ENCODE assay signal across 22 cellular contexts in the genomic region with DNA sequence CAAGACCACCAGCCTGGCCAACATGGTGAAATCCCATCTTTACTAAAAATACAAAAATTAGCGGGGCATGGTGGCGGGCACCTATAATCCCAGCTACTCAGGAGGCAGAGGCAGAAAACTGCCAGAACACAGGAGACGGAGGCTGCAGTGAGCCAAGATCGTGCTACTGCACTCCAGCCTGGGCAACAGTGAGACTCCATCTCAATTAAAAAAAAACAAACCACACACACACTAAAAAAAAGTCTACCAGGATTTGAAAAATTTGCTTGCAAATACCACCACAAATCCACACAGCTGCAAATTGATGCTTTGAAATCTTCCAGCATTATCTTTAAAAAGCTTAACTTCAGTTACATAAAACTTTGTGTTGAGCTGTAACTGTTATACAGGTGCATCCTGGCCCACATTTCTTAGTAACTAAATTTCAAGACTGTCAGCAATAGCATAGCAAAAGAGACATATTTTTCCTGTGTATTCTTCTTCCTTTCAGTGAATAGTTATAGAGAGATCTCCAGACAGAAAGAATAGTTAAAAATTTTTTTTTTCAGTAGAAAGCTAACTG. TPM values are rescaled to one million over a fixed set of nuclear protein-coding genes. Genes with fewer than 3 reads are reported as not detected.
DNase-seq lines count a peak whose midpoint lies in the region; ATAC-seq and TF ChIP-seq lines count a peak whose summit lies in the region.
"Had no signal": no experiment of that assay in that cellular context is flagged by ENCODE, and none has a peak within 500 bp of the region (broad histone marks: within the 10 kb centered on the region; RNA-seq: fewer than 3 reads in every experiment).

No MANE protein-coding gene starts in this region.

- intact Hi-C loops in activated T-helper 1 cell treated with anti-CD3 and anti-CD28 coated beads, Interleukin-12 subunit alpha, Interleukin-12 subunit beta, Interleukin-2, Interleukin-4 antibody, amounts not matched to agents 30 ng/mL and 10 ng/mL and 1 ng/mL, durations not matched to agents 14 hours and 24 hours and 36 hours (cut with micrococcal nuclease), result no loop called here
- intact Hi-C loops in esophagus muscularis mucosa (cut with DNase I), result loop anchor here (10.0 kb wide), 1 partner anchor 147 kb away; a partner anchor contains a TSS

- ATAC-seq in activated CD8-positive, alpha-beta memory T cell treated with anti-CD3 and anti-CD28 coated beads, Interleukin-2, amount 10 ng/mL, durations not matched to agents 7 days and 5 days, result no peak
- ATAC-seq in naive thymus-derived CD8-positive, alpha-beta T cell, result no peak
- ATAC-seq: gastroesophageal sphincter, lower lobe of right lung had no signal

- no peak overlapping the region for H3K27ac ChIP-seq in CD8-positive, alpha-beta memory T cell (ENCODE audit: low read depth, low read length)
- no peak overlapping the region for H3K27ac ChIP-seq in esophagus muscularis mucosa (replicated peaks in 1 of 4)
- H3K27ac ChIP-seq: ascending aorta, gastroesophageal sphincter, HL-60, lower lobe of right lung, spleen, uterus had no signal

- TF ChIP-seq CTCF in esophagus muscularis mucosa (IDR thresholded peaks at IDR 0.05), result no peak

- CTCF ChIA-PET in activated CD8-positive, alpha-beta memory T cell treated with anti-CD3 and anti-CD28 coated beads, Interleukin-2, amount 10 ng/mL, durations not matched to agents 7 days and 5 days (lab: Charles Lee), result interaction anchor here (1.4 to 3.5 kb wide), 2 partner anchors 11 to 138 kb away, joined by 3 to 15 read pairs; no protein-coding TSS in a partner anchor
- CTCF ChIA-PET in CD8-positive, alpha-beta memory T cell (lab: Charles Lee), result interaction anchor here (1.6 to 2.2 kb wide), 3 partner anchors 9 to 141 kb away, joined by 3 to 9 read pairs (median 9); no protein-coding TSS in a partner anchor

- H3K27ac Mint-ChIP-seq in activated CD8-positive, alpha-beta memory T cell treated with anti-CD3 and anti-CD28 coated beads, Interleukin-2, amount 10 ng/mL, durations not matched to agents 7 days and 5 days, result peak overlapping the region; percentile 29
- peak overlapping the region in 3 of 8 donors; percentile 2 to 82 (median 38) for H3K27ac Mint-ChIP-seq in CD8-positive, alpha-beta memory T cell
- H3K27ac Mint-ChIP-seq in activated T-helper 1 cell treated with anti-CD3 and anti-CD28 coated beads, Interleukin-12 subunit alpha, Interleukin-12 subunit beta, Interleukin-2, Interleukin-4 antibody, amounts not matched to agents 30 ng/mL and 10 ng/mL and 1 ng/mL, durations not matched to agents 14 hours and 24 hours and 36 hours, result peak overlapping the region; percentile 48
- H3K27ac Mint-ChIP-seq in naive thymus-derived CD8-positive, alpha-beta T cell, result peak overlapping the region in 6 of 10 donors; percentile 39 to 83 (median 64)

- peaks cover 56% of the 10 kb centered on the region for H3K36me3 Mint-ChIP-seq in activated CD8-positive, alpha-beta memory T cell treated with anti-CD3 and anti-CD28 coated beads, Interleukin-2, amount 10 ng/mL, durations not matched to agents 7 days and 5 days
- peaks cover 6 to 79% (median 20%) of the 10 kb centered on the region in 3 donors for H3K36me3 Mint-ChIP-seq in CD8-positive, alpha-beta memory T cell
- peaks cover 58% of the 10 kb centered on the region for H3K36me3 Mint-ChIP-seq in activated T-helper 1 cell treated with anti-CD3 and anti-CD28 coated beads, Interleukin-12 subunit alpha, Interleukin-12 subunit beta, Interleukin-2, Interleukin-4 antibody, amounts not matched to agents 30 ng/mL and 10 ng/mL and 1 ng/mL, durations not matched to agents 14 hours and 24 hours and 36 hours (ENCODE audit: low read depth)
- H3K36me3 Mint-ChIP-seq in naive thymus-derived CD8-positive, alpha-beta T cell, result peaks cover 6 to 84% (median 38%) of the 10 kb centered on the region in 3 donors

- H3K4me3 Mint-ChIP-seq in activated CD8-positive, alpha-beta memory T cell treated with anti-CD3 and anti-CD28 coated beads, Interleukin-2, amount 10 ng/mL, durations not matched to agents 7 days and 5 days, result no peak overlapping the region
- H3K4me3 Mint-ChIP-seq in CD8-positive, alpha-beta memory T cell, result peak overlapping the region in 6 of 7 donors; percentile 9 to 60 (median 22)
- peak overlapping the region; percentile 42 for H3K4me3 Mint-ChIP-seq in activated T-helper 1 cell treated with anti-CD3 and anti-CD28 coated beads, Interleukin-12 subunit alpha, Interleukin-12 subunit beta, Interleukin-2, Interleukin-4 antibody, amounts not matched to agents 30 ng/mL and 10 ng/mL and 1 ng/mL, durations not matched to agents 14 hours and 24 hours and 36 hours
- H3K4me3 Mint-ChIP-seq in naive thymus-derived CD8-positive, alpha-beta T cell, result peak overlapping the region; percentile 16 to 77 (median 55)

- H3K9me3 ChIP-seq in CD8-positive, alpha-beta memory T cell (ENCODE audit: low read length), result no peaks in the 10 kb centered on the region
- H3K9me3 ChIP-seq in esophagus muscularis mucosa, result no peaks in the 10 kb centered on the region
- H3K9me3 ChIP-seq: ascending aorta, gastroesophageal sphincter, lower lobe of right lung, spleen, uterus had no signal

- H3K27me3 Mint-ChIP-seq in activated CD8-positive, alpha-beta memory T cell treated with anti-CD3 and anti-CD28 coated beads, Interleukin-2, amount 10 ng/mL, durations not matched to agents 7 days and 5 days, result no peaks in the 10 kb centered on the region
- no peaks in the 10 kb centered on the region for H3K27me3 Mint-ChIP-seq in CD8-positive, alpha-beta memory T cell
- H3K27me3 Mint-ChIP-seq in activated T-helper 1 cell treated with anti-CD3 and anti-CD28 coated beads, Interleukin-12 subunit alpha, Interleukin-12 subunit beta, Interleukin-2, Interleukin-4 antibody, amounts not matched to agents 30 ng/mL and 10 ng/mL and 1 ng/mL, durations not matched to agents 14 hours and 24 hours and 36 hours (ENCODE audit: insufficient read depth), result no peaks in the 10 kb centered on the region
- H3K27me3 Mint-ChIP-seq in naive thymus-derived CD8-positive, alpha-beta T cell, result no peaks in the 10 kb centered on the region

- POLR2A ChIA-PET in CD8-positive, alpha-beta memory T cell (lab: Charles Lee), result interaction anchor here (1.0 to 1.2 kb wide), 2 partner anchors 8 to 12 kb away, joined by 4 to 7 read pairs; no protein-coding TSS in a partner anchor
- POLR2A ChIA-PET in naive thymus-derived CD8-positive, alpha-beta T cell (lab: Charles Lee), result interaction anchor here (0.8 to 1.1 kb wide), 4 partner anchors 8 to 135 kb away, joined by 3 to 4 read pairs (median 3); no protein-coding TSS in a partner anchor

- 97% methylated on average over 4 of the region's 4 CpGs for WGBS in esophagus muscularis mucosa

- TF ChIP-seq EP300 in esophagus muscularis mucosa (IDR thresholded peaks at IDR 0.05), result no peak

- H3K4me1 Mint-ChIP-seq in activated CD8-positive, alpha-beta memory T cell treated with anti-CD3 and anti-CD28 coated beads, Interleukin-2, amount 10 ng/mL, durations not matched to agents 7 days and 5 days, result peaks cover 48% of the 10 kb centered on the region
- H3K4me1 Mint-ChIP-seq in CD8-positive, alpha-beta memory T cell, result peaks cover 71 to 99% (median 92%) of the 10 kb centered on the region in 3 donors
- H3K4me1 Mint-ChIP-seq in activated T-helper 1 cell treated with anti-CD3 and anti-CD28 coated beads, Interleukin-12 subunit alpha, Interleukin-12 subunit beta, Interleukin-2, Interleukin-4 antibody, amounts not matched to agents 30 ng/mL and 10 ng/mL and 1 ng/mL, durations not matched to agents 14 hours and 24 hours and 36 hours (ENCODE audit: low read depth), result peaks cover 78% of the 10 kb centered on the region
- peaks cover 20 to 87% (median 73%) of the 10 kb centered on the region in 4 donors for H3K4me1 Mint-ChIP-seq in naive thymus-derived CD8-positive, alpha-beta T cell

- TF ChIP-seq POLR2A in esophagus muscularis mucosa (IDR thresholded peaks at IDR 0.05; ENCODE audit: low read depth), result no peak

- peaks cover 16% of the 10 kb centered on the region for H3K36me3 ChIP-seq in CD8-positive, alpha-beta memory T cell (ENCODE audit: insufficient read depth, low read length)
- peaks cover 17 to 70% (median 43%) of the 10 kb centered on the region in 4 donors for H3K36me3 ChIP-seq in esophagus muscularis mucosa
- H3K36me3 ChIP-seq: uterus had no signal

- no peak overlapping the region for H3K4me3 ChIP-seq in CD8-positive, alpha-beta memory T cell (ENCODE audit: low read length)
- H3K4me3 ChIP-seq in esophagus muscularis mucosa, result no peak overlapping the region
- H3K4me3 ChIP-seq: ascending aorta, gastroesophageal sphincter, lower lobe of right lung, spleen, uterus had no signal

- H3K4me1 ChIP-seq in CD8-positive, alpha-beta memory T cell (ENCODE audit: insufficient read depth, low read length), result peaks cover 69% of the 10 kb centered on the region
- H3K4me1 ChIP-seq in esophagus muscularis mucosa, result peaks cover 15 to 63% (median 39%) of the 10 kb centered on the region in 4 donors

- no peaks in the 10 kb centered on the region for H3K9me3 Mint-ChIP-seq in activated CD8-positive, alpha-beta memory T cell treated with anti-CD3 and anti-CD28 coated beads, Interleukin-2, amount 10 ng/mL, durations not matched to agents 7 days and 5 days (ENCODE audit: low read depth)
- H3K9me3 Mint-ChIP-seq in CD8-positive, alpha-beta memory T cell, result no peaks in the 10 kb centered on the region
- no peaks in the 10 kb centered on the region for H3K9me3 Mint-ChIP-seq in activated T-helper 1 cell treated with anti-CD3 and anti-CD28 coated beads, Interleukin-12 subunit alpha, Interleukin-12 subunit beta, Interleukin-2, Interleukin-4 antibody, amounts not matched to agents 30 ng/mL and 10 ng/mL and 1 ng/mL, durations not matched to agents 14 hours and 24 hours and 36 hours
- H3K9me3 Mint-ChIP-seq in naive thymus-derived CD8-positive, alpha-beta T cell, result no peaks in the 10 kb centered on the region

- H3K27me3 ChIP-seq in CD8-positive, alpha-beta memory T cell (ENCODE audit: insufficient read depth, low read length, poor library complexity, severe bottlenecking), result no peaks in the 10 kb centered on the region
- no peaks in the 10 kb centered on the region for H3K27me3 ChIP-seq in esophagus muscularis mucosa
- H3K27me3 ChIP-seq: ascending aorta, gastroesophageal sphincter, spleen, uterus had no signal

- DNase-seq in activated CD8-positive, alpha-beta memory T cell treated with anti-CD3 and anti-CD28 coated beads, Interleukin-2, amount 10 ng/mL, durations not matched to agents 7 days and 5 days, result no peak
- DNase-seq in activated CD8-positive, alpha-beta memory T cell treated with anti-CD3 and anti-CD28 coated beads, Interleukin-2, amount 50 U/mL, for 48 hours, result no peak
- no peak for DNase-seq in CD8-positive, alpha-beta memory T cell
- no peak for DNase-seq in activated T-helper 1 cell treated with anti-CD3 and anti-CD28 coated beads, Interleukin-12 subunit alpha, Interleukin-12 subunit beta, Interleukin-2, Interleukin-4 antibody, amounts not matched to agents 30 ng/mL and 10 ng/mL and 1 ng/mL, durations not matched to agents 14 hours and 24 hours and 36 hours (ENCODE audit: low spot score)
- no peak for DNase-seq in naive thymus-derived CD8-positive, alpha-beta T cell
- no peak for DNase-seq in GM19240 (ENCODE audit: insufficient read length, low spot score)
- DNase-seq in NCI-H774 (lab: John Stamatoyannopoulos, UW), result no peak
- no peak for DNase-seq in esophagus muscularis mucosa (ENCODE audit: extremely low spot score)
- DNase-seq: activated CD4-positive, alpha-beta T cell treated with anti-CD3 and anti-CD28 coated beads, Interleukin-2, amount 50 U/mL, for 4 hours; activated effector memory CD4-positive, alpha-beta T cell treated with Interleukin-2 at 50 U/mL for 16 hours; cerebellar nuclear complex; GOT3; lower lobe of right lung; NCI-H146; occipital lobe; spleen; stimulated activated CD4-positive, alpha-beta T cell treated with anti-CD3 and anti-CD28 coated beads, Interleukin-4, amount 100 ng/mL, for 4 hours; substantia nigra; uterus had no signal

RNA-seq across cellular contexts. Expression of a gene that starts 6.8 kb away (rescaled TPM):
- total RNA-seq in activated CD8-positive, alpha-beta memory T cell treated with anti-CD3 and anti-CD28 coated beads, Interleukin-2, amount 10 ng/mL, durations not matched to agents 7 days and 5 days, result 10 to 100 TPM; 40.9 to 49.3 TPM
- 10 to 100 TPM; 70.8 to 73.6 TPM for total RNA-seq in CD8-positive, alpha-beta memory T cell
- polyA plus RNA-seq in CD8-positive, alpha-beta memory T cell, result 14.1 TPM
- 83.0 and 83.3 TPM in 2 replicates for total RNA-seq in activated T-helper 1 cell treated with anti-CD3 and anti-CD28 coated beads, Interleukin-12 subunit alpha, Interleukin-12 subunit beta, Interleukin-2, Interleukin-4 antibody, amounts not matched to agents 30 ng/mL and 10 ng/mL and 1 ng/mL, durations not matched to agents 14 hours and 24 hours and 36 hours
- 10 to 100 TPM; 89.2 to 97.5 TPM for total RNA-seq in naive thymus-derived CD8-positive, alpha-beta T cell
- 1 to 10 TPM; 8.6 to 9.4 (median 9.0) TPM for polyA plus RNA-seq in naive thymus-derived CD8-positive, alpha-beta T cell
- 10 to 100 TPM; 25.8 to 69.3 (median 34.5) TPM for total RNA-seq in esophagus muscularis mucosa
